ENCODE assay signal across 1 cellular context in the genomic region with DNA sequence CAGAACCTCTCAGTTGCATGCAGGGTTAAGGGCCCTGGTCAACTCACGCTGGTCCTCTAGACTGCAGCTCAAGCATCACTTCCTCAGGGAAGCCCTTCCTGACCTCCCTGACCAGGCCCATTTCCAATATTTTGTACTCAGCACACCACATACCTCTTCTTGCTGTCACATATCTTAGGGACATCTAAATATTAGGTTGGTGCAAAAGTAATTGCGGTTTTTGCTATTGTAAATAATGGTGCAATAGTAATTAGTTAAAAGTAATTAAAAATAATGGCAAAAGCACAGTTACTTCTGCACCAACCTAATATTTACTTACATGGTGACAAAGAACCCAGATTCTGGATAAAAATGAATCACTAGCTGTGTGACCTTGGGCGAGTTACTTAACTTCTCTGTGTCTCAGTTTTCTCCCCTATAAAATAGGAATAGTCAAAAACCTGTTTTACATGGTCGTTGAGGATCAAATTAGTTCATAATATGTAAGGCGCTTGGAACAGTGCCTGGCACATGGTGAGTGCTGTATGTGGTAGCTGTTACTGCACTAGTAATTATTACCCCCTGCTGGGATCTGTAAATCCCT.
TF ChIP-seq lines count a peak whose summit lies in the region.

No MANE protein-coding gene starts in this region.

TF ChIP-seq in K562, 482 proteins besides CTCF, POLR2A, EP300 and RAD21 (continued from another document):
- TF ChIP-seq, protein P1, sequence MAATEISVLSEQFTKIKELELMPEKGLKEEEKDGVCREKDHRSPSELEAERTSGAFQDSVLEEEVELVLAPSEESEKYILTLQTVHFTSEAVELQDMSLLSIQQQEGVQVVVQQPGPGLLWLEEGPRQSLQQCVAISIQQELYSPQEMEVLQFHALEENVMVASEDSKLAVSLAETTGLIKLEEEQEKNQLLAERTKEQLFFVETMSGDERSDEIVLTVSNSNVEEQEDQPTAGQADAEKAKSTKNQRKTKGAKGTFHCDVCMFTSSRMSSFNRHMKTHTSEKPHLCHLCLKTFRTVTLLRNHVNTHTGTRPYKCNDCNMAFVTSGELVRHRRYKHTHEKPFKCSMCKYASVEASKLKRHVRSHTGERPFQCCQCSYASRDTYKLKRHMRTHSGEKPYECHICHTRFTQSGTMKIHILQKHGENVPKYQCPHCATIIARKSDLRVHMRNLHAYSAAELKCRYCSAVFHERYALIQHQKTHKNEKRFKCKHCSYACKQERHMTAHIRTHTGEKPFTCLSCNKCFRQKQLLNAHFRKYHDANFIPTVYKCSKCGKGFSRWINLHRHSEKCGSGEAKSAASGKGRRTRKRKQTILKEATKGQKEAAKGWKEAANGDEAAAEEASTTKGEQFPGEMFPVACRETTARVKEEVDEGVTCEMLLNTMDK (IDR thresholded peaks at IDR 0.05; ENCODE audit: borderline replicate concordance, insufficient read depth, low read depth, low read length, poor library complexity, severe bottlenecking): no peak
- TF ChIP-seq TRIM28 (IDR thresholded peaks at IDR 0.05): no peak
